8 cellular contexts compared by ENCODE assay signal in the genomic region with DNA sequence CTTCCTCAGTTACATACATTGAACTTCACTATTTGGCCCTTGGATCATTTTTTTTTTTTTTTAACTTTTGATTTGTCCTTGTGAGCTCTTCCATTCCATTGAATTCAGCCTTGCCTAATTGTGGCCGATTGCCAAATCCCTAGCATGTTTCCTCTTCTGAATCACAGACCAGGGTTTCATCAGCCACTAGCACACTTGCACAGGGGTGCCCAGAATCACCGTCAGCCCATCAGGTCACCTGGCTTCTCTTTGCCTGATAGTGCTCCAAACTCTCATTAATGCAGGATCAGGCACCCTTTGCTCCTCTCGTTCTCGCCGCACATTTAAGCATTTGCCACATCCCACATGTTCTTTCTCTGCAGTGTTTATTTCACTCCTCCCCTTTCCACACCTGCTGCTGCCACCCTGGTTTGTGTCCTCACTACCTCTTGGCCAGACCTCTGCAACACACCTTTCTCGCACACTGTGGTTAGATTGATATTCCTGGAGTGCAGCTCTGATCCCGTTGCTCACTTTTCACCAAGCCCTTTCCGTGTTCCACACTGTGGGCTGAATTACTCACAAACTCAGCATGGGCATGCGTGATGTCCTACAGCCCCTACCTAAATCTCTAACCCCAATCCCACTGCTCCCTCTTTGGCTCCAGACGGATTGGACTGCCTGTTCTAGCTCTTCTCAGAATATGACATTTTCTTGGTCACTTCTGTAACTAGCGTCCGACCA. TPM values are rescaled to one million over a fixed set of nuclear protein-coding genes. Genes with fewer than 3 reads are reported as not detected.
DNase-seq lines count a peak whose midpoint lies in the region; ATAC-seq, FAIRE-seq and TF ChIP-seq lines count a peak whose summit lies in the region.

No MANE protein-coding gene starts in this region.

- H3K4me3 ChIP-seq in AG04449 (ENCODE audit: low read depth, low read length) (no peak overlapping the region), mucosa of rectum (ENCODE audit: low read length in 2 of 2) (peak overlapping the region; percentile 27 to 30)

- no peak for FAIRE-seq in GM12892 (lab: Jason Lieb, UNC)

- no peaks in the 10 kb centered on the region for H3K9me3 Mint-ChIP-seq in dendritic cell treated with granulocyte-macrophage colony-stimulating factor and Interleukin-4, amounts not matched to agents 40 ng/mL and 50 ng/mL, for 4 days

- peaks cover 13 to 17% of the 10 kb centered on the region in 2 donors for H3K36me3 ChIP-seq in mucosa of rectum (ENCODE audit: control insufficient read depth in 2 of 2, insufficient read depth in 2 of 2, low read length in 2 of 2)

- TF ChIP-seq POLR2A in GM12892 (IDR thresholded peaks at IDR 0.05; ENCODE audit: low read depth, low read length): no peak

- peak overlapping the region; percentile 24 for H3K4me3 Mint-ChIP-seq in dendritic cell treated with granulocyte-macrophage colony-stimulating factor and Interleukin-4, amounts not matched to agents 40 ng/mL and 50 ng/mL, for 4 days

- peaks cover 80% of the 10 kb centered on the region for H3K4me1 Mint-ChIP-seq in dendritic cell treated with granulocyte-macrophage colony-stimulating factor and Interleukin-4, amounts not matched to agents 40 ng/mL and 50 ng/mL, for 4 days (ENCODE audit: low read depth)

- H3K27ac ChIP-seq in mucosa of rectum (ENCODE audit: low read depth in 2 of 2, low read length in 2 of 2): peak overlapping the region; percentile 62 to 76

- TF ChIP-seq CTCF in AG04449 (IDR thresholded peaks at IDR 0.05; ENCODE audit: insufficient read depth, low read length, missing control alignments): no peak

- peak overlapping the region; percentile 63 for H3K27ac Mint-ChIP-seq in dendritic cell treated with granulocyte-macrophage colony-stimulating factor and Interleukin-4, amounts not matched to agents 40 ng/mL and 50 ng/mL, for 4 days

- H3K27me3 ChIP-seq in mucosa of rectum (ENCODE audit: control insufficient read depth in 2 of 2, insufficient read depth in 2 of 2, low read length in 2 of 2): no peaks in the 10 kb centered on the region

- peak overlapping the region in 1 of 2 donors; percentile 37 for H3K9ac ChIP-seq in mucosa of rectum (ENCODE audit: low read depth in 1 of 2, low read length in 2 of 2)

- intact Hi-C loops in dendritic cell treated with granulocyte-macrophage colony-stimulating factor and Interleukin-4, amounts not matched to agents 40 ng/mL and 50 ng/mL, for 4 days (cut with micrococcal nuclease): no loop called here

- no peak for ATAC-seq in HG02759 (IDR thresholded peaks at IDR 0.05; ENCODE audit: unreplicated experiment)

- POLR2A ChIA-PET in AG04449 (lab: Yijun Ruan, JAX): interaction anchor here (1.5 kb wide), 1 partner anchor 9 kb away, joined by 12 read pairs; a partner anchor contains a TSS

- peak; percentile 56 for DNase-seq in AG04449 (ENCODE audit: low read depth, low spot score)
- peak; percentile 63 for DNase-seq in LoVo (ENCODE audit: low spot score)
- DNase-seq in GM12892 (ENCODE audit: insufficient read length): no peak
- no peak for DNase-seq in activated CD4-positive, alpha-beta T cell treated with anti-CD3 and anti-CD28 coated beads for 4 hours
- DNase-seq in amniotic stem cell (lab: John Stamatoyannopoulos, UW): no peak

- H3K4me1 ChIP-seq in mucosa of rectum (ENCODE audit: control insufficient read depth in 2 of 2, insufficient read depth in 2 of 2, low read length in 2 of 2): peaks cover 32 to 54% of the 10 kb centered on the region in 2 donors

- H3K27me3 Mint-ChIP-seq in dendritic cell treated with granulocyte-macrophage colony-stimulating factor and Interleukin-4, amounts not matched to agents 40 ng/mL and 50 ng/mL, for 4 days: no peaks in the 10 kb centered on the region

- CTCF ChIA-PET in AG04449 (lab: Yijun Ruan, JAX): interaction anchor here (1.6 kb wide), 1 partner anchor 26 kb away, joined by 3 read pairs; no protein-coding TSS in a partner anchor

- peaks cover 0 to 3% of the 10 kb centered on the region in 2 donors for H3K9me3 ChIP-seq in mucosa of rectum (ENCODE audit: control insufficient read depth in 2 of 2, low read length in 2 of 2)

- peaks cover 73% of the 10 kb centered on the region for H3K36me3 Mint-ChIP-seq in dendritic cell treated with granulocyte-macrophage colony-stimulating factor and Interleukin-4, amounts not matched to agents 40 ng/mL and 50 ng/mL, for 4 days (ENCODE audit: low read depth)

RNA-seq across cellular contexts. Expression of a gene that starts 9.8 kb away (rescaled TPM):
- 20.8 TPM for polyA plus RNA-seq in GM12892 (2012; ENCODE audit: missing spikeins)

Comparison
In these comparisons a context has a peak if more than half of its experiments do, and no peak if none do; other contexts are left out.
1. DNase-seq: peak in AG04449 (single experiment) and LoVo (single experiment); none in GM12892 (single experiment), activated CD4-positive, alpha-beta T cell treated with anti-CD3 and anti-CD28 coated beads for 4 hours (0 of 2) and amniotic stem cell (single experiment).